In genomic region chr6:85465762-85466161, GRCh38 we compare ENCODE assay signal across 13 cellular contexts. TPM values are rescaled to one million over a fixed set of nuclear protein-coding genes. Genes with fewer than 3 reads are reported as not detected.
A peak's percentile ranks its signal among the peaks of the same experiment; 100 is the strongest.
DNase-seq lines count a peak whose midpoint lies in the region; ATAC-seq, FAIRE-seq and TF ChIP-seq lines count a peak whose summit lies in the region.
"Had no signal": no experiment of that assay in that cellular context is flagged by ENCODE, and none has a peak within 500 bp of the region (broad histone marks: within the 10 kb centered on the region; RNA-seq: fewer than 3 reads in every experiment).

No MANE protein-coding gene starts in this region.

- DNase-seq in activated T-helper 2 cell treated with anti-CD3 and anti-CD28 coated beads, Interferon-gamma antibody, Interleukin-2, Interleukin-4, amounts not matched to agents 10 μg/mL and 5 μg/mL and 100 μg/mL, durations not matched to agents 14 hours and 24 hours and 36 hours (ENCODE audit: low spot score) = no peak
- DNase-seq in dorsolateral prefrontal cortex = no peak
- no peak for DNase-seq in SJCRH30
- no peak for DNase-seq in D721Med (ENCODE audit: insufficient read length, low spot score)
- DNase-seq in DMS 273 treated with DMSO at 0.1 percent for 48 hours (lab: John Stamatoyannopoulos, UW) = no peak
- DNase-seq: left lung, NCI-H526, upper lobe of left lung had no signal

- H2AFZ ChIP-seq in ACC112 (ENCODE audit: low read length, unreplicated experiment) = no peak overlapping the region

- peak overlapping the region; percentile 93 for H3K27ac Mint-ChIP-seq in activated T-helper 2 cell treated with anti-CD3 and anti-CD28 coated beads, Interferon-gamma antibody, Interleukin-2, Interleukin-4, amounts not matched to agents 10 μg/mL and 5 μg/mL and 100 μg/mL, durations not matched to agents 14 hours and 24 hours and 36 hours

- peaks cover 56% of the 10 kb centered on the region for H3K4me1 Mint-ChIP-seq in activated T-helper 2 cell treated with anti-CD3 and anti-CD28 coated beads, Interferon-gamma antibody, Interleukin-2, Interleukin-4, amounts not matched to agents 10 μg/mL and 5 μg/mL and 100 μg/mL, durations not matched to agents 14 hours and 24 hours and 36 hours (ENCODE audit: low read depth)

- H3K27ac ChIP-seq in ACC112 (ENCODE audit: low read depth, low read length) = peak overlapping the region; percentile 100
- no peak overlapping the region for H3K27ac ChIP-seq in dorsolateral prefrontal cortex
- H3K27ac ChIP-seq in SJCRH30 = no peak overlapping the region
- H3K27ac ChIP-seq: upper lobe of left lung had no signal

- FAIRE-seq in D721Med (lab: Jason Lieb, UNC) = no peak

- no peaks in the 10 kb centered on the region for H3K9me3 Mint-ChIP-seq in activated T-helper 2 cell treated with anti-CD3 and anti-CD28 coated beads, Interferon-gamma antibody, Interleukin-2, Interleukin-4, amounts not matched to agents 10 μg/mL and 5 μg/mL and 100 μg/mL, durations not matched to agents 14 hours and 24 hours and 36 hours
- H3K9me3 Mint-ChIP-seq: CD4-positive, CD25-positive, alpha-beta regulatory T cell had no signal

- H3K27me3 ChIP-seq in ACC112 (ENCODE audit: insufficient read depth, low read length) = no peaks in the 10 kb centered on the region
- peaks cover 0 to 4% (median 0%) of the 10 kb centered on the region in 45 donors for H3K27me3 ChIP-seq in dorsolateral prefrontal cortex
- no peaks in the 10 kb centered on the region for H3K27me3 ChIP-seq in SJCRH30
- H3K27me3 ChIP-seq: left lung, upper lobe of left lung had no signal

- H3K36me3 ChIP-seq in ACC112 (ENCODE audit: insufficient read depth, low read length) (peaks cover 28% of the 10 kb centered on the region), SJCRH30 (no peaks in the 10 kb centered on the region)
- H3K36me3 ChIP-seq: left lung, upper lobe of left lung had no signal

- intact Hi-C loops in activated T-helper 2 cell treated with anti-CD3 and anti-CD28 coated beads, Interferon-gamma antibody, Interleukin-2, Interleukin-4, amounts not matched to agents 10 μg/mL and 5 μg/mL and 100 μg/mL, durations not matched to agents 14 hours and 24 hours and 36 hours (cut with micrococcal nuclease) = loop anchor here (1.0 to 2.0 kb wide), 3 partner anchors 49 to 213 kb away; no protein-coding TSS in a partner anchor
- intact Hi-C loops in dorsolateral prefrontal cortex (cut with DNase I) = no loop called here

- no peak overlapping the region for H3K4me3 ChIP-seq in ACC112 (ENCODE audit: low read depth, low read length)
- no peak overlapping the region for H3K4me3 ChIP-seq in dorsolateral prefrontal cortex
- H3K4me3 ChIP-seq in SJCRH30 = no peak overlapping the region
- H3K4me3 ChIP-seq: left lung, skin epidermis, upper lobe of left lung had no signal

- H3K4me1 ChIP-seq in ACC112 (ENCODE audit: control insufficient read depth, insufficient read depth, low read length, unreplicated experiment) (peaks cover 88% of the 10 kb centered on the region), SJCRH30 (peaks cover 12% of the 10 kb centered on the region)

- peak overlapping the region; percentile 3 for H3K4me3 Mint-ChIP-seq in activated T-helper 2 cell treated with anti-CD3 and anti-CD28 coated beads, Interferon-gamma antibody, Interleukin-2, Interleukin-4, amounts not matched to agents 10 μg/mL and 5 μg/mL and 100 μg/mL, durations not matched to agents 14 hours and 24 hours and 36 hours (ENCODE audit: low read depth)
- H3K4me3 Mint-ChIP-seq: CD4-positive, CD25-positive, alpha-beta regulatory T cell had no signal

- H3K79me2 ChIP-seq in ACC112 (ENCODE audit: control insufficient read depth, insufficient read depth, low read length, unreplicated experiment) = peaks cover 75% of the 10 kb centered on the region

- H3K27me3 Mint-ChIP-seq in activated T-helper 2 cell treated with anti-CD3 and anti-CD28 coated beads, Interferon-gamma antibody, Interleukin-2, Interleukin-4, amounts not matched to agents 10 μg/mL and 5 μg/mL and 100 μg/mL, durations not matched to agents 14 hours and 24 hours and 36 hours (ENCODE audit: low read depth) = no peaks in the 10 kb centered on the region

- H3K36me3 Mint-ChIP-seq in activated T-helper 2 cell treated with anti-CD3 and anti-CD28 coated beads, Interferon-gamma antibody, Interleukin-2, Interleukin-4, amounts not matched to agents 10 μg/mL and 5 μg/mL and 100 μg/mL, durations not matched to agents 14 hours and 24 hours and 36 hours (ENCODE audit: low read depth) = peaks cover 18% of the 10 kb centered on the region
- H3K36me3 Mint-ChIP-seq: CD4-positive, CD25-positive, alpha-beta regulatory T cell had no signal

- ATAC-seq in GM19438 (IDR thresholded peaks at IDR 0.05; ENCODE audit: low read depth, unreplicated experiment) (peak; percentile 56), HG03342 (IDR thresholded peaks at IDR 0.05; ENCODE audit: unreplicated experiment) (peak; percentile 35)
- ATAC-seq: left lung had no signal

- TF ChIP-seq CTCF in dorsolateral prefrontal cortex (IDR thresholded peaks at IDR 0.05 in 54 of 56, conservative IDR thresholded peaks at IDR 0.05 in 2 of 56; ENCODE audit: low read depth in 1 of 56, partially characterized antibody in 56 of 56) (no peak), D721Med (IDR thresholded peaks at IDR 0.05; ENCODE audit: insufficient read depth, missing control alignments) (no peak)

- H3K9me3 ChIP-seq in SJCRH30 (replicated peaks) = no peaks in the 10 kb centered on the region
- H3K9me3 ChIP-seq: left lung, upper lobe of left lung had no signal

RNA-seq across cellular contexts. Expression of gene NT5E, which starts 15.9 kb away (rescaled TPM):
- total RNA-seq in activated T-helper 2 cell treated with anti-CD3 and anti-CD28 coated beads, Interferon-gamma antibody, Interleukin-2, Interleukin-4, amounts not matched to agents 10 μg/mL and 5 μg/mL and 100 μg/mL, durations not matched to agents 14 hours and 24 hours and 36 hours = 15.4 and 16.4 TPM in 2 replicates
- 10 to 100 TPM in 86 of 120 experiments, 1 to 10 TPM in 34; 4.7 to 32.8 (median 12.1) TPM for total RNA-seq in dorsolateral prefrontal cortex
- total RNA-seq in SJCRH30 (2014; rRNA removed; shearing (Covaris generic)) = 0.18 and 0.20 TPM in 2 replicates
